8 cellular contexts compared by ENCODE assay signal in genomic region chr5:39714036-39714698, GRCh38.
DNase-seq lines count a peak whose midpoint lies in the region; ATAC-seq and TF ChIP-seq lines count a peak whose summit lies in the region.

No MANE protein-coding gene starts in this region.

- H3K27ac ChIP-seq in ACC112 (ENCODE audit: low read depth, low read length) (peak overlapping the region; percentile 45), parathyroid adenoma (no peak overlapping the region)

- no peak overlapping the region for H3K9ac ChIP-seq in parathyroid adenoma

- DNase-seq in NCI-H2196 (lab: John Stamatoyannopoulos, UW; ENCODE audit: unreplicated experiment), result peak; percentile 49
- DNase-seq in activated CD4-positive, alpha-beta T cell treated with anti-CD3 and anti-CD28 coated beads, Interleukin-2, amount 50 U/mL, for 4 hours, result peak; percentile 10 to 23
- DNase-seq in foreskin fibroblast, result peak; percentile 43 to 83

- H3K27me3 ChIP-seq in ACC112 (ENCODE audit: insufficient read depth, low read length), result no peaks in the 10 kb centered on the region
- H3K27me3 ChIP-seq in parathyroid adenoma (ENCODE audit: control insufficient read depth, insufficient read depth, low read length), result no peaks in the 10 kb centered on the region

- peak; percentile 41; the same call in 1 of the 2 replicates for TF ChIP-seq CTCF in GM12875 (IDR thresholded peaks at IDR 0.05; ENCODE audit: borderline replicate concordance, insufficient read depth, low read depth, low read length)
- peak; percentile 58 for TF ChIP-seq CTCF in foreskin fibroblast (IDR thresholded peaks at IDR 0.05; ENCODE audit: low read depth, low read length)
- peak; percentile 46 for TF ChIP-seq CTCF in parathyroid adenoma (IDR thresholded peaks at IDR 0.05)

- H3K4me1 ChIP-seq in ACC112 (ENCODE audit: control insufficient read depth, insufficient read depth, low read length, unreplicated experiment), result peaks cover 17% of the 10 kb centered on the region
- no peaks in the 10 kb centered on the region for H3K4me1 ChIP-seq in parathyroid adenoma

- H3K79me2 ChIP-seq in ACC112 (ENCODE audit: control insufficient read depth, insufficient read depth, low read length, unreplicated experiment), result no peaks in the 10 kb centered on the region
- no peaks in the 10 kb centered on the region for H3K79me2 ChIP-seq in parathyroid adenoma

- peak overlapping the region; percentile 75 for H2AFZ ChIP-seq in ACC112 (ENCODE audit: low read length, unreplicated experiment)
- no peak overlapping the region for H2AFZ ChIP-seq in parathyroid adenoma

- ATAC-seq in GM21576 (IDR thresholded peaks at IDR 0.05; ENCODE audit: unreplicated experiment) (no peak), HG03025 (IDR thresholded peaks at IDR 0.05; ENCODE audit: low FRiP score, unreplicated experiment) (no peak)

- H3K4me3 ChIP-seq in ACC112 (ENCODE audit: low read depth, low read length) (no peak overlapping the region), GM12875 (ENCODE audit: low read depth, low read length) (no peak overlapping the region), foreskin fibroblast (ENCODE audit: low read depth in 1 of 2, low read length in 2 of 2) (no peak overlapping the region), parathyroid adenoma (ENCODE audit: low read depth, low read length) (no peak overlapping the region)

- H3K36me3 ChIP-seq in ACC112 (ENCODE audit: insufficient read depth, low read length) (no peaks in the 10 kb centered on the region), parathyroid adenoma (ENCODE audit: control insufficient read depth, insufficient read depth, low read length) (no peaks in the 10 kb centered on the region)

- no peak overlapping the region for H3K4me2 ChIP-seq in parathyroid adenoma (ENCODE audit: low read length)

- H3K9me3 ChIP-seq in parathyroid adenoma (ENCODE audit: control insufficient read depth, low read length), result no peaks in the 10 kb centered on the region
